8 cellular contexts compared by ENCODE assay signal in genomic region chr3:30894521-30895289, GRCh38. TPM values are rescaled to one million over a fixed set of nuclear protein-coding genes. Genes with fewer than 3 reads are reported as not detected.
DNase-seq lines count a peak whose midpoint lies in the region; ATAC-seq and TF ChIP-seq lines count a peak whose summit lies in the region.

A gene with protein sequence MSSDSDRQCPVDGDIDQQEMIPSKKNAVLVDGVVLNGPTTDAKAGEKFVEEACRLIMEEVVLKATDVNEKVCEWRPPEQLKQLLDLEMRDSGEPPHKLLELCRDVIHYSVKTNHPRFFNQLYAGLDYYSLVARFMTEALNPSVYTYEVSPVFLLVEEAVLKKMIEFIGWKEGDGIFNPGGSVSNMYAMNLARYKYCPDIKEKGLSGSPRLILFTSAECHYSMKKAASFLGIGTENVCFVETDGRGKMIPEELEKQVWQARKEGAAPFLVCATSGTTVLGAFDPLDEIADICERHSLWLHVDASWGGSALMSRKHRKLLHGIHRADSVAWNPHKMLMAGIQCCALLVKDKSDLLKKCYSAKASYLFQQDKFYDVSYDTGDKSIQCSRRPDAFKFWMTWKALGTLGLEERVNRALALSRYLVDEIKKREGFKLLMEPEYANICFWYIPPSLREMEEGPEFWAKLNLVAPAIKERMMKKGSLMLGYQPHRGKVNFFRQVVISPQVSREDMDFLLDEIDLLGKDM (minus strand): TSS chr3:30894661. CDS start chr3:30894614, 47 bp downstream.

- WGBS in spleen, 5 donors, result 3 to 6% (median 4%) methylated on average over 31 to 38 of the region's 38 CpGs

- no peaks in the 10 kb centered on the region for H3K4me1 ChIP-seq in ES-I3 (ENCODE audit: insufficient read depth, low read length)
- peaks cover 0 to 15% (median 12%) of the 10 kb centered on the region in 6 donors for H3K4me1 ChIP-seq in spleen

- no peak for TF ChIP-seq CTCF in spleen (IDR thresholded peaks at IDR 0.05 in 8 of 11, conservative IDR thresholded peaks at IDR 0.05 in 3 of 11)

- no peak within 1 kb of the TSS for H3K27ac ChIP-seq in spleen

- peak within 1 kb of the TSS; percentile 60 for H3K9ac ChIP-seq in ES-I3 (ENCODE audit: low read depth, low read length)

- DNase-seq in NCI-H345 treated with DMSO at 0.1 percent for 48 hours (lab: John Stamatoyannopoulos, UW; ENCODE audit: unreplicated experiment) (peak; percentile 29), astrocyte of the hippocampus (ENCODE audit: low read depth, low spot score) (peak; percentile 60), iPS-NIHi11 (ENCODE audit: low spot score) (peak; percentile 65), spleen (peak; percentile 74), NCI-H187 (lab: John Stamatoyannopoulos, UW) (no peak), occipital lobe (lab: John Stamatoyannopoulos, UW) (no peak)

- intact Hi-C loops in spleen (cut with DNase I; ENCODE audit: low total_unique reads), result no loop called here

- H3K36me3 ChIP-seq in ES-I3 (ENCODE audit: insufficient read depth, low read length), result no peaks in the 10 kb centered on the region
- H3K36me3 ChIP-seq in spleen, result no peaks in the 10 kb centered on the region

- peaks cover 0 to 53% (median 15%) of the 10 kb centered on the region in 7 donors for H3K27me3 ChIP-seq in spleen (replicated peaks in 1 of 7)

- peak within 1 kb of the TSS; percentile 30 to 73 (median 46) for H3K4me3 ChIP-seq in spleen

- TF ChIP-seq POLR2A in spleen (IDR thresholded peaks at IDR 0.05), result no peak

- ATAC-seq in HG03460 (IDR thresholded peaks at IDR 0.05; ENCODE audit: unreplicated experiment), result no peak

- no peaks in the 10 kb centered on the region for H3K9me3 ChIP-seq in ES-I3 (ENCODE audit: control insufficient read depth, insufficient read depth, low read length)
- H3K9me3 ChIP-seq in spleen, result no peaks in the 10 kb centered on the region

RNA-seq across cellular contexts. Expression of the gene that starts here (rescaled TPM):
- total RNA-seq in spleen (under 1 TPM in 2 of 7 donors, not detected in 5; 0.12 to 0.16 TPM), occipital lobe (0.47 TPM)
- under 1 TPM in 2 of 3 donors, not detected in 1; 0.02 to 0.03 TPM for polyA plus RNA-seq in spleen

Comparison
In these comparisons a context has a peak if more than half of its experiments do, and no peak if none do; other contexts are left out.
1. Peak in DNase-seq and H3K4me3 ChIP-seq in spleen; RNA of the gene not detected or under 1 TPM.
2. DNase-seq: peak in NCI-H345 treated with DMSO at 0.1 percent for 48 hours (single experiment), astrocyte of the hippocampus (single experiment) and iPS-NIHi11 (single experiment); none in NCI-H187 (0 of 2) and occipital lobe (single experiment).